Comparison of ENCODE assay signal across 19 cellular contexts in genomic region chr22:42281706-42282251, GRCh38. TPM values are rescaled to one million over a fixed set of nuclear protein-coding genes. Genes with fewer than 3 reads are reported as not detected.
DNase-seq lines count a peak whose midpoint lies in the region; ATAC-seq, FAIRE-seq and TF ChIP-seq lines count a peak whose summit lies in the region.
"Had no signal": no experiment of that assay in that cellular context is flagged by ENCODE, and none has a peak within 500 bp of the region (broad histone marks: within the 10 kb centered on the region; RNA-seq: fewer than 3 reads in every experiment).

No MANE protein-coding gene starts in this region.

- H3K4me3 Mint-ChIP-seq in CD4-positive, CD25-positive, alpha-beta regulatory T cell = peak overlapping the region in 3 of 4 donors; percentile 50 to 82 (median 61)
- peak overlapping the region; percentile 45; the same call in 2 of the 3 replicates for H3K4me3 Mint-ChIP-seq in GM23338
- H3K4me3 Mint-ChIP-seq in endodermal cell = no peak overlapping the region
- H3K4me3 Mint-ChIP-seq: activated CD4-positive, alpha-beta memory T cell treated with anti-CD3 and anti-CD28 coated beads for 36 hours; T-helper 1 cell treated with Interleukin-12 subunit alpha and Interleukin-12 subunit beta and Interleukin-4 antibody, amounts not matched to agents 30 μg/mL and 1 μg/mL, for 36 hours had no signal

- peaks cover 11% of the 10 kb centered on the region for H3K27me3 Mint-ChIP-seq in CD4-positive, CD25-positive, alpha-beta regulatory T cell
- H3K27me3 Mint-ChIP-seq in GM23338 (ENCODE audit: insufficient read depth, low read depth, poor library complexity) = peaks cover 51% of the 10 kb centered on the region
- peaks cover 25% of the 10 kb centered on the region for H3K27me3 Mint-ChIP-seq in endodermal cell (ENCODE audit: insufficient read depth)

- no peak overlapping the region for H3K14ac ChIP-seq in neuronal stem cell (ENCODE audit: low read length)

- peaks cover 38% of the 10 kb centered on the region for H3K4me1 ChIP-seq in CD4-positive, CD25-positive, alpha-beta regulatory T cell (ENCODE audit: control insufficient read depth, insufficient read depth, low read length, poor library complexity, severe bottlenecking)
- peaks cover 7% of the 10 kb centered on the region for H3K4me1 ChIP-seq in GM23338 (ENCODE audit: insufficient read depth)
- H3K4me1 ChIP-seq in endodermal cell (ENCODE audit: control insufficient read depth, insufficient read depth, low read length) = peaks cover 4% of the 10 kb centered on the region
- peaks cover 13 to 16% of the 10 kb centered on the region in 2 donors for H3K4me1 ChIP-seq in neuronal stem cell (ENCODE audit: control insufficient read depth in 2 of 2, insufficient read depth in 1 of 2, low read depth in 1 of 2, low read length in 2 of 2)
- H3K4me1 ChIP-seq: SJCRH30 had no signal

- H4K91ac ChIP-seq in neuronal stem cell (ENCODE audit: low read depth, low read length, poor library complexity) = no peak overlapping the region

- H3K9me3 ChIP-seq in CD4-positive, CD25-positive, alpha-beta regulatory T cell (ENCODE audit: control insufficient read depth in 2 of 2, low read length in 2 of 2) = no peaks in the 10 kb centered on the region
- no peaks in the 10 kb centered on the region for H3K9me3 ChIP-seq in endodermal cell (ENCODE audit: control insufficient read depth, low read length)
- no peaks in the 10 kb centered on the region for H3K9me3 ChIP-seq in neuronal stem cell (replicated peaks in 1 of 2; ENCODE audit: control insufficient read depth in 2 of 2, insufficient read depth in 1 of 2, low read depth in 1 of 2, low read length in 2 of 2)
- H3K9me3 ChIP-seq: SJCRH30 had no signal

- H2BK15ac ChIP-seq in neuronal stem cell (ENCODE audit: low read length) = peak overlapping the region; percentile 50

- H3K79me1 ChIP-seq in neuronal stem cell (ENCODE audit: low read depth, low read length) = no peaks in the 10 kb centered on the region

- H3K9me2 ChIP-seq in GM23338 (ENCODE audit: insufficient read depth) = no peaks in the 10 kb centered on the region

- H3K18ac ChIP-seq in neuronal stem cell (ENCODE audit: low read length) = peak overlapping the region; percentile 76

- H3K27ac Mint-ChIP-seq in CD4-positive, CD25-positive, alpha-beta regulatory T cell = peak overlapping the region in 1 of 3 donors; percentile 67
- H3K27ac Mint-ChIP-seq in GM23338 (no peak overlapping the region), endodermal cell (no peak overlapping the region)
- H3K27ac Mint-ChIP-seq: activated CD4-positive, alpha-beta memory T cell treated with anti-CD3 and anti-CD28 coated beads for 36 hours; T-helper 1 cell treated with Interleukin-12 subunit alpha and Interleukin-12 subunit beta and Interleukin-4 antibody, amounts not matched to agents 30 μg/mL and 1 μg/mL, for 36 hours had no signal

- H2AK5ac ChIP-seq in neuronal stem cell (ENCODE audit: low read depth, low read length) = peak overlapping the region; percentile 38

- no peak overlapping the region for H2BK120ac ChIP-seq in neuronal stem cell (ENCODE audit: low read depth, low read length)

- H3K36me3 ChIP-seq in CD4-positive, CD25-positive, alpha-beta regulatory T cell (ENCODE audit: control insufficient read depth, insufficient read depth, low read length) = no peaks in the 10 kb centered on the region
- H3K36me3 ChIP-seq in GM23338 (ENCODE audit: insufficient read depth) = no peaks in the 10 kb centered on the region
- H3K36me3 ChIP-seq in endodermal cell (ENCODE audit: control insufficient read depth, insufficient read depth, low read length) = no peaks in the 10 kb centered on the region
- no peaks in the 10 kb centered on the region for H3K36me3 ChIP-seq in neuronal stem cell (replicated peaks in 1 of 2; ENCODE audit: control insufficient read depth in 2 of 2, insufficient read depth in 2 of 2, low read length in 2 of 2)
- H3K36me3 ChIP-seq: brain microvascular endothelial cell, SJCRH30 had no signal

- H2AFZ ChIP-seq in GM23338 (no peak overlapping the region), neuronal stem cell (ENCODE audit: low read length) (no peak overlapping the region)

- FAIRE-seq in H54 (lab: Jason Lieb, UNC) = no peak
- FAIRE-seq: islet of Langerhans had no signal

- H4K20me1 ChIP-seq in GM23338 (replicated peaks; ENCODE audit: insufficient read depth) = peaks cover 9% of the 10 kb centered on the region

- no peaks in the 10 kb centered on the region for H3K27me3 ChIP-seq in CD4-positive, CD25-positive, alpha-beta regulatory T cell (ENCODE audit: control insufficient read depth, insufficient read depth, low read length)
- H3K27me3 ChIP-seq in GM23338 (ENCODE audit: insufficient read depth) = peaks cover 51% of the 10 kb centered on the region
- peaks cover 11% of the 10 kb centered on the region for H3K27me3 ChIP-seq in endodermal cell (ENCODE audit: control insufficient read depth, insufficient read depth, low read length, poor library complexity, severe bottlenecking)
- H3K27me3 ChIP-seq in neuronal stem cell (ENCODE audit: control insufficient read depth in 3 of 3, insufficient read depth in 3 of 3, low read depth in 1 of 3, low read length in 3 of 3) = peaks cover 0 to 37% (median 0%) of the 10 kb centered on the region in 3 experiments
- H3K27me3 ChIP-seq: SJCRH30 had no signal

- no peak overlapping the region for H3K4ac ChIP-seq in neuronal stem cell (ENCODE audit: low read length)

- no peak for ATAC-seq in CD4-positive, CD25-positive, alpha-beta regulatory T cell (ENCODE audit: low read depth in 2 of 2)
- no peak for ATAC-seq in GM23338

- H3K4me2 ChIP-seq in GM23338 (no peak overlapping the region), neuronal stem cell (ENCODE audit: insufficient read depth, low read length, poor library complexity, severe bottlenecking) (no peak overlapping the region)

- TF ChIP-seq CTCF in GM23338 (conservative IDR thresholded peaks at IDR 0.05; ENCODE audit: low read depth in 2 of 2) = no peak
- TF ChIP-seq CTCF in endodermal cell (conservative IDR thresholded peaks at IDR 0.05) = no peak

- no peak for DNase-seq in CD4-positive, CD25-positive, alpha-beta regulatory T cell
- no peak for DNase-seq in GM23338 (ENCODE audit: low spot score)
- peak; percentile 36 for DNase-seq in endodermal cell
- DNase-seq in neuronal stem cell (ENCODE audit: low spot score) = no peak
- DNase-seq in NCI-H345 (lab: John Stamatoyannopoulos, UW) = no peak
- no peak for DNase-seq in HuH-7.5 (ENCODE audit: low spot score)
- DNase-seq in H54 (ENCODE audit: insufficient read length, low spot score) = no peak
- DNase-seq: activated CD4-positive, alpha-beta memory T cell treated with anti-CD3 and anti-CD28 coated beads for 36 hours; activated naive CD4-positive, alpha-beta T cell treated with anti-CD3 and anti-CD28 coated beads, Interleukin-2, amount 50 U/mL, for 16 hours; brain microvascular endothelial cell; cortex of kidney; NCI-H146; NCI-H774; stimulated activated CD4-positive, alpha-beta T cell treated with anti-CD3 and anti-CD28 coated beads, Interleukin-12 subunit alpha, Interleukin-12 subunit beta, amount 100 ng/mL, for 4 hours; stimulated activated CD8-positive, alpha-beta memory T cell treated with anti-CD3 and anti-CD28 coated beads, Interleukin-4, amount 100 ng/mL, for 48 hours had no signal

- H3F3A ChIP-seq in GM23338 (replicated peaks; ENCODE audit: low read depth) = no peaks in the 10 kb centered on the region

- 76 to 100% methylated on average over 2 to 4 of the region's 4 CpGs for WGBS in endodermal cell (ENCODE audit: insufficient coverage in 1 of 2, insufficient read length in 1 of 2), 2 experiments
- no CpG with 5 or more reads among the region's 4 CpGs for WGBS in neuronal stem cell (ENCODE audit: extremely low coverage in 2 of 2, insufficient read length in 2 of 2, insufficient replicate concordance in 1 of 2), 2 donors

- H3K27ac ChIP-seq in CD4-positive, CD25-positive, alpha-beta regulatory T cell (ENCODE audit: insufficient read depth, low read length, poor library complexity, severe bottlenecking) = no peak overlapping the region
- no peak overlapping the region for H3K27ac ChIP-seq in GM23338 (ENCODE audit: low read depth)
- peak overlapping the region; percentile 92 for H3K27ac ChIP-seq in endodermal cell (ENCODE audit: low read depth, low read length)
- no peak overlapping the region for H3K27ac ChIP-seq in neuronal stem cell (replicated peaks; ENCODE audit: low read length)
- H3K27ac ChIP-seq: brain microvascular endothelial cell, SJCRH30 had no signal

- peak overlapping the region; percentile 66 for H2BK5ac ChIP-seq in neuronal stem cell (ENCODE audit: low read length)

- no peak overlapping the region for H3K4me3 ChIP-seq in CD4-positive, CD25-positive, alpha-beta regulatory T cell (ENCODE audit: low read depth, low read length)
- H3K4me3 ChIP-seq in GM23338 (no peak overlapping the region), endodermal cell (ENCODE audit: low read length) (no peak overlapping the region), neuronal stem cell (ENCODE audit: low read length in 2 of 2) (no peak overlapping the region)
- H3K4me3 ChIP-seq: lung, SJCRH30 had no signal

- peaks cover 7 to 32% (median 23%) of the 10 kb centered on the region in 4 donors for H3K4me1 Mint-ChIP-seq in CD4-positive, CD25-positive, alpha-beta regulatory T cell
- H3K4me1 Mint-ChIP-seq in GM23338 (peaks cover 20% of the 10 kb centered on the region), endodermal cell (peaks cover 26% of the 10 kb centered on the region)

- TF ChIP-seq POLR2A in H54 (IDR thresholded peaks at IDR 0.05; ENCODE audit: low read depth, low read length) = no peak

- H3K23ac ChIP-seq in neuronal stem cell (ENCODE audit: low read depth, low read length, poor library complexity) = no peak overlapping the region

- H4K8ac ChIP-seq in neuronal stem cell (ENCODE audit: low read depth, low read length) = no peak overlapping the region

- no peaks in the 10 kb centered on the region for H3K79me2 ChIP-seq in GM23338 (replicated peaks; ENCODE audit: insufficient read depth)

- H3K9ac ChIP-seq in endodermal cell (ENCODE audit: extremely low read depth, low read length, poor library complexity, severe bottlenecking) (no peak overlapping the region), neuronal stem cell (ENCODE audit: low read depth, low read length, poor library complexity) (no peak overlapping the region)

- H2BK12ac ChIP-seq in neuronal stem cell (ENCODE audit: low read length) = no peak overlapping the region

- peaks cover 5% of the 10 kb centered on the region for H3K36me3 Mint-ChIP-seq in CD4-positive, CD25-positive, alpha-beta regulatory T cell
- no peaks in the 10 kb centered on the region for H3K36me3 Mint-ChIP-seq in GM23338 (ENCODE audit: low read depth)
- H3K36me3 Mint-ChIP-seq in endodermal cell (ENCODE audit: low read depth) = peaks cover 12% of the 10 kb centered on the region
- H3K36me3 Mint-ChIP-seq: activated CD4-positive, alpha-beta memory T cell treated with anti-CD3 and anti-CD28 coated beads for 36 hours had no signal

- H3K9me3 Mint-ChIP-seq in CD4-positive, CD25-positive, alpha-beta regulatory T cell = peaks cover 0 to 1% (median 0%) of the 10 kb centered on the region in 7 donors
- H3K9me3 Mint-ChIP-seq in GM23338 = no peaks in the 10 kb centered on the region; the same call in 2 of the 3 replicates
- H3K9me3 Mint-ChIP-seq in endodermal cell = no peaks in the 10 kb centered on the region
- H3K9me3 Mint-ChIP-seq: activated CD4-positive, alpha-beta memory T cell treated with anti-CD3 and anti-CD28 coated beads for 36 hours; T-helper 1 cell treated with Interleukin-12 subunit alpha and Interleukin-12 subunit beta and Interleukin-4 antibody, amounts not matched to agents 30 μg/mL and 1 μg/mL, for 36 hours had no signal

RNA-seq across cellular contexts. Expression of gene TCF20, which starts 11.3 kb away (rescaled TPM):
- total RNA-seq in CD4-positive, CD25-positive, alpha-beta regulatory T cell = 101 TPM
- polyA plus RNA-seq in CD4-positive, CD25-positive, alpha-beta regulatory T cell = 1 to 10 TPM; 1.4 to 2.1 (median 1.9) TPM
- 57.5 and 68.7 TPM in 2 replicates for total RNA-seq in GM23338 (2014; rRNA removed; shearing (Covaris generic))
- polyA plus RNA-seq in GM23338 (2016; fragmentation: Nextera tagmentation; extraction: Ambion mirVana) = 6.4 and 6.6 TPM in 2 replicates
- 100 to 1,000 TPM; 113 to 134 TPM for total RNA-seq in endodermal cell
- polyA plus RNA-seq in endodermal cell (2013, experiment 1 of 2) = 27.9 TPM
- polyA plus RNA-seq in endodermal cell (2013, experiment 2 of 2) = 31.8 TPM
- polyA plus RNA-seq in neuronal stem cell (2013, experiment 1 of 2) = 18.5 TPM
- 19.2 TPM for polyA plus RNA-seq in neuronal stem cell (2013, experiment 2 of 2)
